In genomic region chr6:105204768-105205167, GRCh38 we compare ENCODE assay signal across 24 cellular contexts. TPM values are rescaled to one million over a fixed set of nuclear protein-coding genes. Genes with fewer than 3 reads are reported as not detected.
DNase-seq lines count a peak whose midpoint lies in the region; ATAC-seq and TF ChIP-seq lines count a peak whose summit lies in the region.
"Had no signal": no experiment of that assay in that cellular context is flagged by ENCODE, and none has a peak within 500 bp of the region (broad histone marks: within the 10 kb centered on the region; RNA-seq: fewer than 3 reads in every experiment).

No MANE protein-coding gene starts in this region.

- TF ChIP-seq CTCF in IMR-90 (conservative IDR thresholded peaks at IDR 0.05; ENCODE audit: low read depth, low read length) = no peak
- TF ChIP-seq CTCF in mesothelial cell of epicardium (IDR thresholded peaks at IDR 0.05; ENCODE audit: unreplicated experiment) = no peak
- TF ChIP-seq CTCF in tibial nerve (IDR thresholded peaks at IDR 0.05) = no peak
- no peak for TF ChIP-seq CTCF in glutamatergic neuron (IDR thresholded peaks at IDR 0.05; ENCODE audit: partially characterized antibody, unreplicated experiment)

- DNase-seq in IMR-90 (no peak), SK-N-DZ (ENCODE audit: low spot score) (peak; percentile 41), epithelial cell of prostate (ENCODE audit: low read depth, low spot score) (no peak), mesothelial cell of epicardium (ENCODE audit: low spot score in 2 of 2, unreplicated experiment in 2 of 2) (no peak), tibial nerve (ENCODE audit: low spot score in 2 of 2) (no peak), glutamatergic neuron (no peak), DMS79 (lab: John Stamatoyannopoulos, UW) (no peak)
- DNase-seq: CD4-positive, CD25-positive, alpha-beta regulatory T cell; COR-L47; DMS53; H9; Kasumi-1; NCI-H1092 treated with DMSO at 0.1 percent for 48 hours; NCI-H1436; NCI-H187; NCI-H2081 treated with DMSO at 0.1 percent for 48 hours; NCI-H526; Right ventricle myocardium superior; RPMI8226 had no signal

- H3K4me1 Mint-ChIP-seq in mesothelial cell of epicardium = peaks cover 39% of the 10 kb centered on the region
- no peaks in the 10 kb centered on the region for H3K4me1 Mint-ChIP-seq in glutamatergic neuron (ENCODE audit: low read depth, unreplicated experiment)
- H3K4me1 Mint-ChIP-seq: CD4-positive, CD25-positive, alpha-beta regulatory T cell; GM23338 had no signal

- no peak overlapping the region for H3K4ac ChIP-seq in IMR-90 (ENCODE audit: low read depth, low read length)

- H3K4me3 ChIP-seq in IMR-90 (ENCODE audit: insufficient read depth, low read depth, low read length) (no peak overlapping the region), tibial nerve (no peak overlapping the region)
- H3K4me3 ChIP-seq: BLaER1, GM23338, PC-9, SJSA1 had no signal

- no peak overlapping the region for H3K14ac ChIP-seq in IMR-90 (replicated peaks; ENCODE audit: low read depth, low read length)

- ATAC-seq in IMR-90 (ENCODE audit: low read depth) (no peak; the same call in 1 of the 2 replicates), GM18907 (IDR thresholded peaks at IDR 0.05; ENCODE audit: unreplicated experiment) (no peak)
- ATAC-seq: GM23338 had no signal

- H3K9ac ChIP-seq in IMR-90 (ENCODE audit: low read depth, low read length) = no peak overlapping the region
- H3K9ac ChIP-seq: BLaER1 had no signal

- intact Hi-C loops in IMR-90 (cut with micrococcal nuclease) = no loop called here

- WGBS in IMR-90 (ENCODE audit: extremely low coverage in 2 of 2, insufficient read length in 1 of 2), 2 experiments = no CpG with 5 or more reads among the region's 4 CpGs
- WGBS in tibial nerve, 2 donors = 75 to 83% methylated on average over 4 of the region's 4 CpGs

- no peaks in the 10 kb centered on the region for H3K27me3 Mint-ChIP-seq in mesothelial cell of epicardium (ENCODE audit: low read depth)
- peaks cover 2% of the 10 kb centered on the region for H3K27me3 Mint-ChIP-seq in glutamatergic neuron (ENCODE audit: unreplicated experiment)

- no TSS peak for BruUV-seq in IMR-90 (replicated peaks; lab: Mats Ljungman, UMichigan)

- CTCF ChIA-PET in IMR-90 (lab: Yijun Ruan, JAX) = no interaction called here

- no peak overlapping the region for H2AFZ ChIP-seq in IMR-90 (replicated peaks; ENCODE audit: low read length, poor library complexity)
- H2AFZ ChIP-seq: GM23338, PC-9 had no signal

- TF ChIP-seq POLR2A in IMR-90 (IDR thresholded peaks at IDR 0.05; ENCODE audit: low read depth, low read length) (no peak), tibial nerve (IDR thresholded peaks at IDR 0.05) (no peak)

- peaks cover 4% of the 10 kb centered on the region; the same call in 1 of the 2 replicates for H3K4me1 ChIP-seq in IMR-90 (ENCODE audit: control insufficient read depth, insufficient read depth, low read length)
- H3K4me1 ChIP-seq in tibial nerve = no peaks in the 10 kb centered on the region
- H3K4me1 ChIP-seq: BLaER1 had no signal

- no peak overlapping the region for H4K8ac ChIP-seq in IMR-90 (ENCODE audit: low read depth in 2 of 2, low read length in 2 of 2)

- H3K36me3 Mint-ChIP-seq in mesothelial cell of epicardium = no peaks in the 10 kb centered on the region
- no peaks in the 10 kb centered on the region for H3K36me3 Mint-ChIP-seq in glutamatergic neuron (ENCODE audit: unreplicated experiment)
- H3K36me3 Mint-ChIP-seq: CD4-positive, CD25-positive, alpha-beta regulatory T cell had no signal

- no peak for TF ChIP-seq EP300 in tibial nerve (IDR thresholded peaks at IDR 0.05)

- no peak overlapping the region for H3K4me2 ChIP-seq in IMR-90 (ENCODE audit: low read depth, low read length)
- H3K4me2 ChIP-seq: BLaER1, GM23338, PC-9 had no signal

- H2AK5ac ChIP-seq in IMR-90 (ENCODE audit: low read depth, low read length) = no peak overlapping the region

- H3K18ac ChIP-seq in IMR-90 (ENCODE audit: low read depth, low read length) = no peak overlapping the region

- H3K36me3 ChIP-seq in IMR-90 (ENCODE audit: control insufficient read depth, insufficient read depth, low read length) = no peaks in the 10 kb centered on the region
- H3K36me3 ChIP-seq in tibial nerve = no peaks in the 10 kb centered on the region
- H3K36me3 ChIP-seq: BLaER1, SJSA1 had no signal

- H2AK9ac ChIP-seq in IMR-90 (replicated peaks; ENCODE audit: low read depth, low read length, poor library complexity) = no peak overlapping the region

- no peak overlapping the region for H2BK120ac ChIP-seq in IMR-90 (ENCODE audit: low read depth, low read length)

- H4K91ac ChIP-seq in IMR-90 (ENCODE audit: insufficient read depth, low read depth, low read length) = no peak overlapping the region

- H3K9me3 ChIP-seq in IMR-90 (ENCODE audit: control insufficient read depth, insufficient read depth, low read length) (no peaks in the 10 kb centered on the region), tibial nerve (no peaks in the 10 kb centered on the region)
- H3K9me3 ChIP-seq: BLaER1, SJSA1 had no signal

- no peak overlapping the region for H3K56ac ChIP-seq in IMR-90 (ENCODE audit: extremely low read depth, insufficient read depth, low read length)

- POLR2A ChIA-PET in IMR-90 (lab: Charles Lee; ENCODE audit: unreplicated experiment) = no interaction called here

- H3K27ac Mint-ChIP-seq in mesothelial cell of epicardium = peak overlapping the region; percentile 83
- H3K27ac Mint-ChIP-seq in glutamatergic neuron (ENCODE audit: unreplicated experiment) = no peak overlapping the region
- H3K27ac Mint-ChIP-seq: CD4-positive, CD25-positive, alpha-beta regulatory T cell; GM23338; H9 had no signal

- in situ Hi-C loops in IMR-90 (cut with MboI; ENCODE audit: low sequenced_read_pairs) = no loop called here

- H4K5ac ChIP-seq in IMR-90 (ENCODE audit: low read depth, low read length) = no peak overlapping the region

- H2BK20ac ChIP-seq in IMR-90 (ENCODE audit: low read depth, low read length) = no peak overlapping the region

- H3K9me3 Mint-ChIP-seq in mesothelial cell of epicardium (peaks cover 7% of the 10 kb centered on the region), glutamatergic neuron (ENCODE audit: unreplicated experiment) (no peaks in the 10 kb centered on the region)
- H3K9me3 Mint-ChIP-seq: GM23338, H9 had no signal

- H3K23ac ChIP-seq in IMR-90 (ENCODE audit: low read depth, low read length) = no peak overlapping the region

- H3K79me1 ChIP-seq in IMR-90 (ENCODE audit: low read depth in 1 of 2, low read length in 2 of 2) = no peaks in the 10 kb centered on the region

- no peak for TF ChIP-seq RAD21 in IMR-90 (IDR thresholded peaks at IDR 0.05; ENCODE audit: low read length)

- no peaks in the 10 kb centered on the region for H3K27me3 ChIP-seq in IMR-90 (ENCODE audit: control insufficient read depth, insufficient read depth, low read length)
- no peaks in the 10 kb centered on the region for H3K27me3 ChIP-seq in tibial nerve
- H3K27me3 ChIP-seq: BLaER1, SJSA1 had no signal

- H3K27ac ChIP-seq in IMR-90 (ENCODE audit: insufficient read depth, low read length) = no peak overlapping the region
- H3K27ac ChIP-seq in epithelial cell of prostate = peak overlapping the region; percentile 35
- H3K27ac ChIP-seq in tibial nerve = no peak overlapping the region
- H3K27ac ChIP-seq: BLaER1, PC-9, SJSA1 had no signal

- H3K9me1 ChIP-seq in IMR-90 (ENCODE audit: insufficient read depth, low read length) = no peaks in the 10 kb centered on the region

- no peak overlapping the region for H2BK15ac ChIP-seq in IMR-90 (ENCODE audit: low read depth, low read length)

- no peaks in the 10 kb centered on the region for H4K20me1 ChIP-seq in IMR-90 (ENCODE audit: insufficient read depth, low read length)
- H4K20me1 ChIP-seq: BLaER1 had no signal

- H3K4me3 Mint-ChIP-seq in mesothelial cell of epicardium (no peak overlapping the region), glutamatergic neuron (ENCODE audit: unreplicated experiment) (no peak overlapping the region)
- H3K4me3 Mint-ChIP-seq: CD4-positive, CD25-positive, alpha-beta regulatory T cell; GM23338; H9 had no signal

- dilution Hi-C loops in IMR-90 (cut with HindIII; ENCODE audit: low sequenced_read_pairs, unreplicated experiment) = no loop called here

- no peak overlapping the region for H2BK5ac ChIP-seq in IMR-90 (ENCODE audit: low read depth, low read length, poor library complexity, severe bottlenecking)

TF ChIP-seq in IMR-90, 13 proteins besides CTCF, POLR2A, EP300 and RAD21:
- TF ChIP-seq USF2 (IDR thresholded peaks at IDR 0.05; ENCODE audit: low read depth, low read length) = 0 out of 2 replicates have a peak, but pooled peaks have one; percentile 25
- TF ChIP-seq CHD1 (IDR thresholded peaks at IDR 0.05; ENCODE audit: low read depth, low read length) = no peak

RNA-seq across cellular contexts. Expression of gene POPDC3, which starts 25.0 kb away (rescaled TPM):
- total RNA-seq in IMR-90 (2012; rRNA removed) = 25.8 and 29.4 TPM in 2 replicates
- 19.7 and 22.7 TPM in 2 replicates for polyA plus RNA-seq in IMR-90 (2012; rRNA removed)
- polyA plus RNA-seq in IMR-90 (2012; cell fraction: cytosol; rRNA removed) = 3.7 and 8.9 TPM in 2 replicates
- polyA plus RNA-seq in IMR-90 (2012; cell fraction: nucleus; rRNA removed; ENCODE audit: low replicate concordance) = 1.9 and 20.4 TPM in 2 replicates
- polyA plus RNA-seq in SK-N-DZ (2014; cell fraction: cytosol; rRNA removed) = 20.1 and 20.6 TPM in 2 replicates
- 6.6 and 14.6 TPM in 2 replicates for polyA plus RNA-seq in SK-N-DZ (2014; cell fraction: nucleus; rRNA removed)
- 10.1 to 11.1 TPM (median 10.4 TPM) in 3 replicates for total RNA-seq in mesothelial cell of epicardium
- total RNA-seq in tibial nerve = 1 to 10 TPM; 1.8 to 6.7 (median 2.6) TPM
- total RNA-seq in glutamatergic neuron (ENCODE audit: unreplicated experiment) = 10.9 TPM
- total RNA-seq: CD4-positive, CD25-positive, alpha-beta regulatory T cell had no signal
- polyA plus RNA-seq: CD4-positive, CD25-positive, alpha-beta regulatory T cell had no signal
